ENCODE assay signal across 10 cellular contexts in the genomic region with DNA sequence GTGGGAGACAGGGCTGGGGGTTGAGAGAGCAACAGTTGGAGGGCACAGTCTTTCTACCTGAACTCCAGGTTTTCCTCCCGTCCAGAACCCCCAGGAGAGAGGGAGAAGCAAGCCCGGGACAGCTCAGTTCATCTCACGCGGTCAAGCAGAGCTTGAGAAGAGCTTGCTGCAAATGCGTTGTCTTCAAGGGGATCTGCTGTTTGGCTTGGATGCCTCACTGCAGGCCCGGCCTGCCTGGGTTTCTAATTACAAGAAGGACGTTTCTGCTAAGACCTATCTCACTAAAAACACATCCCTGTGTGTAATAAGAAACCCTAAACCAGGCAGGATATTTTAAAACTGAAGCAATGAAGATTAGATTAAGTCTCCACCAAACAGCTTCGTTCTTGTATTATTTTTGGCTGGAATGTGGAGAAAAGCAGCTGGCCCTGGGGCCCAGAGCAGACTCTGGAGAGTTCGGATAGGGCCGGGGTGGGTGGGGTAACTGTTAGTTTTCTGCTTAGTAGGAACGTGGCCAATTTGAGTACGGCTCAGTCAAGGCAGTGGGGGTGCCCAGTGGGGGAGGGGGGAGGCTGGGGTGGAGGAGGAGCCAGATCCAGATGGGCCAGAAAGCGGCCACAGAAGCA. TPM values are rescaled to one million over a fixed set of nuclear protein-coding genes. Genes with fewer than 3 reads are reported as not detected.
DNase-seq lines count a peak whose midpoint lies in the region; ATAC-seq and TF ChIP-seq lines count a peak whose summit lies in the region.
"Had no signal": no experiment of that assay in that cellular context is flagged by ENCODE, and none has a peak within 500 bp of the region (broad histone marks: within the 10 kb centered on the region; RNA-seq: fewer than 3 reads in every experiment).

No MANE protein-coding gene starts in this region.

- H3K9ac ChIP-seq in SK-N-MC (ENCODE audit: insufficient read length): no peak overlapping the region

- H3K27me3 ChIP-seq in muscle layer of duodenum (ENCODE audit: low read depth, low read length) (peaks cover 7% of the 10 kb centered on the region), tibial nerve (no peaks in the 10 kb centered on the region)

- DNase-seq in SK-N-MC (ENCODE audit: low read depth, low spot score) (no peak), fibroblast of mammary gland (ENCODE audit: low read depth) (peak; percentile 68), tibial nerve (ENCODE audit: low spot score in 2 of 2) (peak; percentile 47 to 49)
- DNase-seq in activated CD4-positive, alpha-beta T cell treated with anti-CD3 and anti-CD28 coated beads for 36 hours: no peak
- DNase-seq in T-helper 2 cell treated with Interferon-gamma antibody and Interleukin-4, amounts not matched to agents 5 μg/mL and 100 μg/mL, for 36 hours (ENCODE audit: low spot score): no peak
- DNase-seq: effector CD8-positive, alpha-beta T cell had no signal

- WGBS in tibial nerve, 2 donors: 28 to 29% methylated on average over 13 of the region's 13 CpGs

- no peaks in the 10 kb centered on the region for H3K9me3 ChIP-seq in SK-N-MC (ENCODE audit: low read depth, low read length)
- no peaks in the 10 kb centered on the region for H3K9me3 ChIP-seq in muscle layer of duodenum (ENCODE audit: control insufficient read depth in 1 of 2, low read length in 2 of 2)
- H3K9me3 ChIP-seq in tibial nerve: no peaks in the 10 kb centered on the region

- H3K4me3 ChIP-seq in SK-N-MC (peak overlapping the region; percentile 32; the same call in 1 of the 2 replicates), fibroblast of mammary gland (ENCODE audit: control insufficient read depth, low read depth, low read length) (no peak overlapping the region), muscle layer of duodenum (ENCODE audit: low read depth in 1 of 2, low read length in 2 of 2) (no peak overlapping the region), tibial nerve (no peak overlapping the region)

- no peak for TF ChIP-seq POLR2A in tibial nerve (IDR thresholded peaks at IDR 0.05)

- no peak for TF ChIP-seq EP300 in tibial nerve (IDR thresholded peaks at IDR 0.05)

- CTCF ChIA-PET in activated CD4-positive, alpha-beta T cell treated with anti-CD3 and anti-CD28 coated beads for 36 hours (lab: Charles Lee): no interaction called here

- intact Hi-C loops in activated CD4-positive, alpha-beta T cell treated with anti-CD3 and anti-CD28 coated beads for 36 hours (cut with DNase I, micrococcal nuclease): no loop called here

- peaks cover 65% of the 10 kb centered on the region for H3K27me3 Mint-ChIP-seq in activated CD4-positive, alpha-beta T cell treated with anti-CD3 and anti-CD28 coated beads for 36 hours
- H3K27me3 Mint-ChIP-seq in T-helper 2 cell treated with Interferon-gamma antibody and Interleukin-4, amounts not matched to agents 5 μg/mL and 100 μg/mL, for 36 hours (ENCODE audit: low read depth): peaks cover 51% of the 10 kb centered on the region

- POLR2A ChIA-PET in activated CD4-positive, alpha-beta T cell treated with anti-CD3 and anti-CD28 coated beads for 36 hours (lab: Charles Lee): no interaction called here

- peaks cover 0 to 28% of the 10 kb centered on the region in 2 donors for H3K4me1 ChIP-seq in muscle layer of duodenum (ENCODE audit: control insufficient read depth in 1 of 2, insufficient read depth in 2 of 2, low read length in 2 of 2)
- peaks cover 0 to 54% (median 27%) of the 10 kb centered on the region in 4 donors for H3K4me1 ChIP-seq in tibial nerve

- peaks cover 10% of the 10 kb centered on the region for H3K4me1 Mint-ChIP-seq in activated CD4-positive, alpha-beta T cell treated with anti-CD3 and anti-CD28 coated beads for 36 hours
- H3K4me1 Mint-ChIP-seq in T-helper 2 cell treated with Interferon-gamma antibody and Interleukin-4, amounts not matched to agents 5 μg/mL and 100 μg/mL, for 36 hours (ENCODE audit: low read depth): peaks cover 4% of the 10 kb centered on the region

- no peaks in the 10 kb centered on the region for H3K36me3 Mint-ChIP-seq in activated CD4-positive, alpha-beta T cell treated with anti-CD3 and anti-CD28 coated beads for 36 hours (ENCODE audit: low read depth)
- H3K36me3 Mint-ChIP-seq in T-helper 2 cell treated with Interferon-gamma antibody and Interleukin-4, amounts not matched to agents 5 μg/mL and 100 μg/mL, for 36 hours (ENCODE audit: low read depth): no peaks in the 10 kb centered on the region

- ATAC-seq in HG03571 (IDR thresholded peaks at IDR 0.05; ENCODE audit: unreplicated experiment) (no peak), GM18873 (IDR thresholded peaks at IDR 0.05; ENCODE audit: low FRiP score, unreplicated experiment) (no peak)
- ATAC-seq in activated CD4-positive, alpha-beta T cell treated with anti-CD3 and anti-CD28 coated beads for 36 hours: no peak

- H3K27ac ChIP-seq in SK-N-MC (peak overlapping the region; percentile 100), muscle layer of duodenum (ENCODE audit: low read length) (peak overlapping the region; percentile 49), tibial nerve (peak overlapping the region; percentile 31 to 94 (median 69))

- no peaks in the 10 kb centered on the region for H3K9me3 Mint-ChIP-seq in activated CD4-positive, alpha-beta T cell treated with anti-CD3 and anti-CD28 coated beads for 36 hours (ENCODE audit: low read depth)
- no peaks in the 10 kb centered on the region for H3K9me3 Mint-ChIP-seq in T-helper 2 cell treated with Interferon-gamma antibody and Interleukin-4, amounts not matched to agents 5 μg/mL and 100 μg/mL, for 36 hours

- TF ChIP-seq CTCF in fibroblast of mammary gland (conservative IDR thresholded peaks at IDR 0.05; ENCODE audit: control insufficient read depth, insufficient read depth, low read depth, low read length) (no peak), tibial nerve (IDR thresholded peaks at IDR 0.05) (no peak)

- H3K27ac Mint-ChIP-seq in activated CD4-positive, alpha-beta T cell treated with anti-CD3 and anti-CD28 coated beads for 36 hours: no peak overlapping the region
- no peak overlapping the region for H3K27ac Mint-ChIP-seq in T-helper 2 cell treated with Interferon-gamma antibody and Interleukin-4, amounts not matched to agents 5 μg/mL and 100 μg/mL, for 36 hours

- H3K36me3 ChIP-seq in SK-N-MC (ENCODE audit: insufficient read depth, low read length): no peaks in the 10 kb centered on the region
- H3K36me3 ChIP-seq in muscle layer of duodenum (ENCODE audit: control insufficient read depth in 1 of 2, insufficient read depth in 2 of 2, low read length in 2 of 2): no peaks in the 10 kb centered on the region
- no peaks in the 10 kb centered on the region for H3K36me3 ChIP-seq in tibial nerve

- no peak overlapping the region for H3K4me3 Mint-ChIP-seq in activated CD4-positive, alpha-beta T cell treated with anti-CD3 and anti-CD28 coated beads for 36 hours
- no peak overlapping the region for H3K4me3 Mint-ChIP-seq in T-helper 2 cell treated with Interferon-gamma antibody and Interleukin-4, amounts not matched to agents 5 μg/mL and 100 μg/mL, for 36 hours

RNA-seq across cellular contexts. Expression of gene PKNOX2, which starts 6.0 kb away (rescaled TPM):
- 1 to 10 TPM; 5.7 to 7.2 (median 6.4) TPM for total RNA-seq in tibial nerve
- not detected for total RNA-seq in activated CD4-positive, alpha-beta T cell treated with anti-CD3 and anti-CD28 coated beads for 36 hours
- total RNA-seq: lung microvascular endothelial cell had no signal

RNA-seq across cellular contexts. Expression of gene TMEM218, which starts 59.1 kb away (rescaled TPM):
- 10 to 100 TPM; 17.2 to 30.6 (median 20.7) TPM for total RNA-seq in tibial nerve
- 10 to 100 TPM; 11.3 TPM for total RNA-seq in activated CD4-positive, alpha-beta T cell treated with anti-CD3 and anti-CD28 coated beads for 36 hours

Comparison
In these comparisons a context has a peak if more than half of its experiments do, and no peak if none do; other contexts are left out.
1. DNase-seq: peak in fibroblast of mammary gland (single experiment) and tibial nerve (2 of 2); none in SK-N-MC (single experiment), activated CD4-positive, alpha-beta T cell treated with anti-CD3 and anti-CD28 coated beads for 36 hours (single experiment) and T-helper 2 cell treated with Interferon-gamma antibody and Interleukin-4, amounts not matched to agents 5 μg/mL and 100 μg/mL, for 36 hours (single experiment).
2. H3K27ac ChIP-seq: peak in every context shown above with its lines; median percentile 100 in SK-N-MC; 69 in tibial nerve; 49 in muscle layer of duodenum.
3. RNA of gene PKNOX2, which starts 6.0 kb away (total RNA-seq): 5.7 to 7.2 TPM in tibial nerve; not detected in activated CD4-positive, alpha-beta T cell treated with anti-CD3 and anti-CD28 coated beads for 36 hours; every median in the first group is over 4 times any median in the second.